8 cellular contexts compared by ENCODE assay signal in the genomic region with DNA sequence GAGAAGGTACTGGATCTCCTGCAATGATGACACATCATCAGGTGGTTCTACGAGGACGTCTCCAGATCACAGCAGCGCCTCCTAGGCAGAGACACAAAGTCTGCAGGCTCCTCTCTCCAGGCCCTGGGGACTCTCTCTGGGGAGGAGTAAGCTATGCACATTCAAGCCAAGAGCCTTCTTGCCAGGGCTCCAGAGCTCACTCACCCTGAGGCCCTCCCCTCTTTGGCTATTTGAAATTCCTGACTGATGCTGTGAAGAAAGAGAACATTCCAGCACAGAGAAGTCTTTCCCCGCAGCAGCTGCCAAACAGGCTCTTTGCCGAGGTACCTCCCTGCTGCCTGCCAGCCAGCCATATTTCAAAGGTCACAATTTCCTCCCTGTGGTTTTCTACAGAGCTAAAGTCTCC.
DNase-seq lines count a peak whose midpoint lies in the region; ATAC-seq, FAIRE-seq and TF ChIP-seq lines count a peak whose summit lies in the region.

No MANE protein-coding gene starts in this region.

- peak overlapping the region in 7 of 8 donors; percentile 11 to 77 (median 34) for H3K27ac Mint-ChIP-seq in CD8-positive, alpha-beta memory T cell
- H3K27ac Mint-ChIP-seq in mesothelial cell of epicardium = peak overlapping the region; percentile 95

- no peaks in the 10 kb centered on the region for H3K36me3 ChIP-seq in CD8-positive, alpha-beta memory T cell (ENCODE audit: insufficient read depth, low read length)

- H3K4me3 Mint-ChIP-seq in CD8-positive, alpha-beta memory T cell = no peak overlapping the region
- H3K4me3 Mint-ChIP-seq in mesothelial cell of epicardium = no peak overlapping the region

- no peak for FAIRE-seq in RCC 7860 (lab: Jason Lieb, UNC)
- no peak for FAIRE-seq in urothelium cell line (lab: Jason Lieb, UNC)

- H3K9me3 Mint-ChIP-seq in CD8-positive, alpha-beta memory T cell = peaks cover 0 to 2% (median 0%) of the 10 kb centered on the region in 5 donors
- H3K9me3 Mint-ChIP-seq in mesothelial cell of epicardium = peaks cover 5% of the 10 kb centered on the region

- TF ChIP-seq CTCF in epithelial cell of esophagus (IDR thresholded peaks at IDR 0.05; ENCODE audit: insufficient read depth, low read depth, low read length, missing control alignments) = peak; percentile 34
- TF ChIP-seq CTCF in mesothelial cell of epicardium (IDR thresholded peaks at IDR 0.05; ENCODE audit: unreplicated experiment) = no peak
- no peak for TF ChIP-seq CTCF in GM20000 (IDR thresholded peaks at IDR 0.05; ENCODE audit: extremely low read depth, missing control alignments)

- H3K4me3 ChIP-seq in CD8-positive, alpha-beta memory T cell (ENCODE audit: low read length) = no peak overlapping the region
- no peak overlapping the region for H3K4me3 ChIP-seq in epithelial cell of esophagus (ENCODE audit: low read length)

- DNase-seq in CD8-positive, alpha-beta memory T cell = peak in 1 of 5 donors; percentile 25
- peak; percentile 13 for DNase-seq in RCC 7860 (ENCODE audit: low spot score)
- peak; percentile 62 for DNase-seq in epithelial cell of esophagus (ENCODE audit: low read depth)
- peak; percentile 43 to 64 for DNase-seq in mesothelial cell of epicardium (ENCODE audit: low spot score in 2 of 2, unreplicated experiment in 2 of 2)
- DNase-seq in GM20000 (ENCODE audit: low spot score) = no peak
- no peak for DNase-seq in SKM-1 treated with dmso at 0.1 percent for 144 hours (lab: John Stamatoyannopoulos, UW; ENCODE audit: unreplicated experiment)
- no peak for DNase-seq in urothelium cell line (ENCODE audit: low spot score)

- ATAC-seq in HG03095 (IDR thresholded peaks at IDR 0.05; ENCODE audit: unreplicated experiment) = no peak

- peaks cover 0 to 5% of the 10 kb centered on the region in 2 donors for H3K27me3 Mint-ChIP-seq in CD8-positive, alpha-beta memory T cell
- H3K27me3 Mint-ChIP-seq in mesothelial cell of epicardium (ENCODE audit: low read depth) = no peaks in the 10 kb centered on the region

- H3K36me3 Mint-ChIP-seq in CD8-positive, alpha-beta memory T cell = peaks cover 2 to 8% (median 4%) of the 10 kb centered on the region in 3 donors
- H3K36me3 Mint-ChIP-seq in mesothelial cell of epicardium = peaks cover 4% of the 10 kb centered on the region

- H3K4me1 Mint-ChIP-seq in CD8-positive, alpha-beta memory T cell = peaks cover 26 to 48% (median 38%) of the 10 kb centered on the region in 3 donors
- H3K4me1 Mint-ChIP-seq in mesothelial cell of epicardium = peaks cover 15% of the 10 kb centered on the region

- no peak overlapping the region for H3K27ac ChIP-seq in CD8-positive, alpha-beta memory T cell (ENCODE audit: low read depth, low read length)

- no peaks in the 10 kb centered on the region for H3K27me3 ChIP-seq in CD8-positive, alpha-beta memory T cell (ENCODE audit: insufficient read depth, low read length, poor library complexity, severe bottlenecking)

- CTCF ChIA-PET in CD8-positive, alpha-beta memory T cell (lab: Charles Lee) = interaction anchor here (0.8 to 3.5 kb wide), 3 partner anchors 9 to 111 kb away, joined by 3 to 13 read pairs (median 6); no protein-coding TSS in a partner anchor

- POLR2A ChIA-PET in CD8-positive, alpha-beta memory T cell (lab: Charles Lee) = interaction anchor here (0.6 to 1.0 kb wide), 2 partner anchors 8 to 15 kb away, joined by 3 read pairs; no protein-coding TSS in a partner anchor

- peaks cover 49% of the 10 kb centered on the region for H3K4me1 ChIP-seq in CD8-positive, alpha-beta memory T cell (ENCODE audit: insufficient read depth, low read length)

- H3K9me3 ChIP-seq in CD8-positive, alpha-beta memory T cell (ENCODE audit: low read length) = no peaks in the 10 kb centered on the region

Comparison
In these comparisons a context has a peak if more than half of its experiments do, and no peak if none do; other contexts are left out.
1. DNase-seq: peak in RCC 7860 (single experiment), epithelial cell of esophagus (single experiment) and mesothelial cell of epicardium (2 of 2); none in GM20000 (single experiment), SKM-1 treated with dmso at 0.1 percent for 144 hours (single experiment) and urothelium cell line (single experiment).